ENCODE assay signal across 8 cellular contexts in genomic region chr12:40105265-40105514, GRCh38. TPM values are rescaled to one million over a fixed set of nuclear protein-coding genes. Genes with fewer than 3 reads are reported as not detected.
DNase-seq lines count a peak whose midpoint lies in the region; ATAC-seq lines count a peak whose summit lies in the region.

No MANE protein-coding gene starts in this region.

- ATAC-seq in GM19328 (IDR thresholded peaks at IDR 0.05; ENCODE audit: unreplicated experiment) = peak; percentile 2
- ATAC-seq in HG03159 (IDR thresholded peaks at IDR 0.05; ENCODE audit: unreplicated experiment) = peak; percentile 49
- peak; percentile 13 for ATAC-seq in activated T-helper 17 cell treated with anti-CD3 and anti-CD28 coated beads, Interleukin-2, amount 50 U/mL, for 72 hours (replicated peaks)
- no peak for ATAC-seq in HG03378 (IDR thresholded peaks at IDR 0.05; ENCODE audit: unreplicated experiment)

- peaks cover 3% of the 10 kb centered on the region for H3K27me3 Mint-ChIP-seq in activated T-helper 17 cell treated with anti-CD3 and anti-CD28 coated beads, Interleukin-2, amount 50 U/mL, for 72 hours

- WGBS in iPS DF 6.9 (ENCODE audit: insufficient coverage, insufficient read length) = no CpG with 5 or more reads among the region's 26 CpGs

- H3K9me3 ChIP-seq in iPS DF 6.9 (ENCODE audit: control insufficient read depth, insufficient read depth, low read length) (no peaks in the 10 kb centered on the region), skeletal muscle tissue (ENCODE audit: control insufficient read depth in 3 of 3, low read length in 3 of 3) (no peaks in the 10 kb centered on the region)

- DNase-seq in iPS DF 6.9 (ENCODE audit: low read depth, low spot score) = no peak
- no peak for DNase-seq in central memory CD4-positive, alpha-beta T cell
- no peak for DNase-seq in NCI-H2029 (lab: John Stamatoyannopoulos, UW)

- H3K4me3 Mint-ChIP-seq in activated T-helper 17 cell treated with anti-CD3 and anti-CD28 coated beads, Interleukin-2, amount 50 U/mL, for 72 hours = peak overlapping the region; percentile 84

- no peaks in the 10 kb centered on the region for H3K36me3 ChIP-seq in iPS DF 6.9 (ENCODE audit: control insufficient read depth, insufficient read depth, low read length)
- H3K36me3 ChIP-seq in skeletal muscle tissue (ENCODE audit: control insufficient read depth in 3 of 3, insufficient read depth in 3 of 3, low read length in 3 of 3) = no peaks in the 10 kb centered on the region

- H3K9me3 Mint-ChIP-seq in activated T-helper 17 cell treated with anti-CD3 and anti-CD28 coated beads, Interleukin-2, amount 50 U/mL, for 72 hours = no peaks in the 10 kb centered on the region

- H3K4me3 ChIP-seq in iPS DF 6.9 (ENCODE audit: low read length) = peak overlapping the region; percentile 94
- H3K4me3 ChIP-seq in skeletal muscle tissue (ENCODE audit: low read length in 3 of 3) = peak overlapping the region; percentile 69 to 85 (median 83)

- H3K36me3 Mint-ChIP-seq in activated T-helper 17 cell treated with anti-CD3 and anti-CD28 coated beads, Interleukin-2, amount 50 U/mL, for 72 hours (ENCODE audit: low read depth) = no peaks in the 10 kb centered on the region

- peak overlapping the region; percentile 58 to 81 (median 63) for H3K9ac ChIP-seq in skeletal muscle tissue (ENCODE audit: low read depth in 1 of 3, low read length in 3 of 3)

- H3K4me1 ChIP-seq in iPS DF 6.9 (ENCODE audit: control insufficient read depth, insufficient read depth, low read length) = peaks cover 3% of the 10 kb centered on the region; the same call in 1 of the 2 replicates
- H3K4me1 ChIP-seq in skeletal muscle tissue (ENCODE audit: control insufficient read depth in 3 of 3, insufficient read depth in 3 of 3, low read length in 3 of 3) = peaks cover 3 to 9% (median 8%) of the 10 kb centered on the region in 3 donors

- no peak overlapping the region for H3K27ac Mint-ChIP-seq in activated T-helper 17 cell treated with anti-CD3 and anti-CD28 coated beads, Interleukin-2, amount 50 U/mL, for 72 hours

- H3K4me1 Mint-ChIP-seq in activated T-helper 17 cell treated with anti-CD3 and anti-CD28 coated beads, Interleukin-2, amount 50 U/mL, for 72 hours = peaks cover 18% of the 10 kb centered on the region

- no peaks in the 10 kb centered on the region; the same call in 1 of the 2 replicates for H3K27me3 ChIP-seq in iPS DF 6.9 (ENCODE audit: control insufficient read depth, insufficient read depth, low read length)
- H3K27me3 ChIP-seq in skeletal muscle tissue (ENCODE audit: control insufficient read depth in 3 of 3, insufficient read depth in 3 of 3, low read length in 3 of 3) = peaks cover 0 to 3% (median 0%) of the 10 kb centered on the region in 3 donors

- H3K27ac ChIP-seq in iPS DF 6.9 (ENCODE audit: low read length) = no peak overlapping the region
- no peak overlapping the region for H3K27ac ChIP-seq in skeletal muscle tissue (ENCODE audit: low read depth, low read length)

RNA-seq across cellular contexts. Expression of gene SLC2A13, which starts 0.7 kb away (rescaled TPM):
- total RNA-seq in activated T-helper 17 cell treated with anti-CD3 and anti-CD28 coated beads, Interleukin-2, amount 50 U/mL, for 72 hours = 1 to 10 TPM; 3.3 to 6.0 TPM
- total RNA-seq in skeletal muscle tissue = 8.4 TPM
